In genomic region chr3:178195824-178196223, GRCh38 we compare ENCODE assay signal across 10 cellular contexts.
DNase-seq lines count a peak whose midpoint lies in the region; ATAC-seq lines count a peak whose summit lies in the region.
"Had no signal": no experiment of that assay in that cellular context is flagged by ENCODE, and none has a peak within 500 bp of the region (broad histone marks: within the 10 kb centered on the region; RNA-seq: fewer than 3 reads in every experiment).

No MANE protein-coding gene starts in this region.

- no peak overlapping the region for H3K27ac Mint-ChIP-seq in stimulated activated effector memory CD8-positive, alpha-beta T cell treated with anti-CD3 and anti-CD28 coated beads, Interleukin-12 subunit alpha, Interleukin-12 subunit beta, amount 100 ng/mL, for 72 hours
- H3K27ac Mint-ChIP-seq: activated naive CD8-positive, alpha-beta T cell treated with anti-CD3 and anti-CD28 coated beads, Interleukin-2, amount 10 ng/mL, durations not matched to agents 7 days and 5 days had no signal

- H3K4me1 Mint-ChIP-seq in stimulated activated effector memory CD8-positive, alpha-beta T cell treated with anti-CD3 and anti-CD28 coated beads, Interleukin-12 subunit alpha, Interleukin-12 subunit beta, amount 100 ng/mL, for 72 hours, result no peaks in the 10 kb centered on the region

- H3K4me3 Mint-ChIP-seq in stimulated activated effector memory CD8-positive, alpha-beta T cell treated with anti-CD3 and anti-CD28 coated beads, Interleukin-12 subunit alpha, Interleukin-12 subunit beta, amount 100 ng/mL, for 72 hours, result no peak overlapping the region
- H3K4me3 Mint-ChIP-seq: activated naive CD8-positive, alpha-beta T cell treated with anti-CD3 and anti-CD28 coated beads, Interleukin-2, amount 10 ng/mL, durations not matched to agents 7 days and 5 days had no signal

- H3K9me3 Mint-ChIP-seq in stimulated activated effector memory CD8-positive, alpha-beta T cell treated with anti-CD3 and anti-CD28 coated beads, Interleukin-12 subunit alpha, Interleukin-12 subunit beta, amount 100 ng/mL, for 72 hours, result no peaks in the 10 kb centered on the region
- H3K9me3 Mint-ChIP-seq: activated naive CD8-positive, alpha-beta T cell treated with anti-CD3 and anti-CD28 coated beads, Interleukin-2, amount 10 ng/mL, durations not matched to agents 7 days and 5 days had no signal

- ATAC-seq in GM21447 (IDR thresholded peaks at IDR 0.05; ENCODE audit: unreplicated experiment) (peak; percentile 94), HG03457 (IDR thresholded peaks at IDR 0.05; ENCODE audit: unreplicated experiment) (peak; percentile 80)
- ATAC-seq in stimulated activated effector memory CD8-positive, alpha-beta T cell treated with anti-CD3 and anti-CD28 coated beads, Interleukin-12 subunit alpha, Interleukin-12 subunit beta, amount 100 ng/mL, for 72 hours, result no peak

- no peaks in the 10 kb centered on the region for H3K36me3 Mint-ChIP-seq in stimulated activated effector memory CD8-positive, alpha-beta T cell treated with anti-CD3 and anti-CD28 coated beads, Interleukin-12 subunit alpha, Interleukin-12 subunit beta, amount 100 ng/mL, for 72 hours
- H3K36me3 Mint-ChIP-seq: activated naive CD8-positive, alpha-beta T cell treated with anti-CD3 and anti-CD28 coated beads, Interleukin-2, amount 10 ng/mL, durations not matched to agents 7 days and 5 days had no signal

- DNase-seq in AG20443 (ENCODE audit: low spot score) (peak; percentile 57), fibroblast of gingiva (ENCODE audit: low read depth) (peak; percentile 58), activated T-cell treated with anti-CD3 and anti-CD28 coated beads for 4 hours (no peak), NCI-H146 treated with DMSO at 0.1 percent for 48 hours (lab: John Stamatoyannopoulos, UW; ENCODE audit: unreplicated experiment) (no peak), NCI-H526 treated with DMSO at 0.1 percent for 48 hours (lab: John Stamatoyannopoulos, UW) (no peak)
- DNase-seq in stimulated activated effector memory CD8-positive, alpha-beta T cell treated with anti-CD3 and anti-CD28 coated beads, Interleukin-12 subunit alpha, Interleukin-12 subunit beta, amount 100 ng/mL, for 72 hours (ENCODE audit: low spot score in 2 of 2), result no peak
- DNase-seq: activated naive CD8-positive, alpha-beta T cell treated with anti-CD3 and anti-CD28 coated beads, Interleukin-2, amount 10 ng/mL, durations not matched to agents 7 days and 5 days; NCI-H1105 treated with DMSO at 0.1 percent for 48 hours had no signal

Comparison
In these comparisons a context has a peak if more than half of its experiments do, and no peak if none do; other contexts are left out.
1. DNase-seq: peak in AG20443 (single experiment) and fibroblast of gingiva (single experiment); none in activated T-cell treated with anti-CD3 and anti-CD28 coated beads for 4 hours (single experiment), stimulated activated effector memory CD8-positive, alpha-beta T cell treated with anti-CD3 and anti-CD28 coated beads, Interleukin-12 subunit alpha, Interleukin-12 subunit beta, amount 100 ng/mL, for 72 hours (0 of 2), NCI-H146 treated with DMSO at 0.1 percent for 48 hours (single experiment) and NCI-H526 treated with DMSO at 0.1 percent for 48 hours (single experiment).